ENCODE assay signal across 9 cellular contexts in genomic region chr18:7470503-7470902, GRCh38.
"Had no signal": no experiment of that assay in that cellular context is flagged by ENCODE, and none has a peak within 500 bp of the region (broad histone marks: within the 10 kb centered on the region; RNA-seq: fewer than 3 reads in every experiment).

No MANE protein-coding gene starts in this region.

- DNase-seq: H9, HCEC 1CT, HFFc6, KBM-7 had no signal

- ATAC-seq: GM23338 had no signal

- H3K4me3 ChIP-seq: GM23338 had no signal

- FAIRE-seq: H1, H54, HTR-8/SVneo had no signal

- H3K27ac ChIP-seq: KMS-11 had no signal
